ENCODE assay signal across 8 cellular contexts in the genomic region with DNA sequence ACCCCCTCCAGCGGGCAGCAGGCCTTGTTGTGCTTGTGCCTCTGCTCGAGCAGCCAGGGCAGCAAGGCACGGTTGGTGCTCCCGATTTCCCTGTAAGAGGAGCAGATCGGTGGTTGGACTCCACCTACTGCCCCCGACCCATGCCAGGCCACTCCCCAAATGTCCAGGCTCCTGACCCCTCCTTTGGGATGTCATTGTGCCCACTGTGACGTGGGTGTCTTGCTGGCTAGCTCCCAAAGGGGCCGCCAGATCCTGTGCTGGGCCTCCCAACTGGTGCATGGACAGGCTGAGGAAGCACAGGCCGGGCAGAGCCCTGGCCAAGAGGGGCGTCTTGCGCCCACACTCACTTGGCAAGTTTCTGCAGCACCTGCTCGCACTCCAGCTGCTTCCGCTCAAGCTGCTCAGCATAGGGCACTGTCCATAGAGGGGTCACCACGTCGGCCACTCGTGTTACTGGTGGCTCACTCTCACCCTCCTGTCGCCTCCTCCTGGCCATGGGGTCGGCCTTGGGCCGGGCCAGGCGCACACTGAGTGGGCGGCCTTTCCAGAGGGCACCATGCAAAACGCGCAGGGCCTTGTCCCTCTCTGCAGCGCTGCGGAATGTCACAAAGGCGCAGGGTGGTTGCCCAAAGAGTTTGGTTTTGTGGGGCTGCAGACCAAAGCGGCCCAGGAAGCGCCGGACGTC. TPM values are rescaled to one million over a fixed set of nuclear protein-coding genes. Genes with fewer than 3 reads are reported as not detected.
DNase-seq lines count a peak whose midpoint lies in the region; ATAC-seq, FAIRE-seq and TF ChIP-seq lines count a peak whose summit lies in the region.

A gene (plus strand): TSS at position 414 of the 685 bp plus-strand sequence. CDS start 81 bp downstream, at position 495.

- FAIRE-seq in RCC 7860 (lab: Jason Lieb, UNC), result no peak

- no peak for DNase-seq in WERI-Rb-1
- DNase-seq in glutamatergic neuron, result peak; percentile 14
- DNase-seq in progenitor cell of endocrine pancreas (ENCODE audit: low spot score, unreplicated experiment), result no peak
- DNase-seq in RCC 7860 (ENCODE audit: low spot score), result no peak
- DNase-seq in NCI-H2107 (lab: John Stamatoyannopoulos, UW), result no peak
- no peak for DNase-seq in COR-L47 (lab: John Stamatoyannopoulos, UW)

- ATAC-seq in HG03097 (IDR thresholded peaks at IDR 0.05; ENCODE audit: low FRiP score, unreplicated experiment), result no peak

- H3K9me3 ChIP-seq in WERI-Rb-1 (ENCODE audit: severe bottlenecking), result no peaks in the 10 kb centered on the region

- H3K9me3 Mint-ChIP-seq in glutamatergic neuron (ENCODE audit: unreplicated experiment) (peaks cover 5% of the 10 kb centered on the region), progenitor cell of endocrine pancreas (ENCODE audit: low read depth) (no peaks in the 10 kb centered on the region)

- peaks cover 89% of the 10 kb centered on the region for H3K36me3 ChIP-seq in WERI-Rb-1

- no peaks in the 10 kb centered on the region for H3K27me3 ChIP-seq in WERI-Rb-1 (ENCODE audit: insufficient read depth, low read depth, severe bottlenecking)

- H3K36me3 Mint-ChIP-seq in glutamatergic neuron (ENCODE audit: unreplicated experiment) (no peaks in the 10 kb centered on the region), progenitor cell of endocrine pancreas (ENCODE audit: insufficient read depth) (peaks cover 4% of the 10 kb centered on the region)

- peak within 1 kb of the TSS; percentile 98 for H3K27ac ChIP-seq in WERI-Rb-1

- TF ChIP-seq CTCF in GM12875 (IDR thresholded peaks at IDR 0.05; ENCODE audit: borderline replicate concordance, insufficient read depth, low read depth, low read length), result no peak
- no peak for TF ChIP-seq CTCF in WERI-Rb-1 (IDR thresholded peaks at IDR 0.05; ENCODE audit: low read depth, low read length)
- TF ChIP-seq CTCF in glutamatergic neuron (IDR thresholded peaks at IDR 0.05; ENCODE audit: partially characterized antibody, unreplicated experiment), result no peak
- no peak for TF ChIP-seq CTCF in progenitor cell of endocrine pancreas (IDR thresholded peaks at IDR 0.05; ENCODE audit: unreplicated experiment)

- peaks cover 17% of the 10 kb centered on the region for H3K27me3 Mint-ChIP-seq in glutamatergic neuron (ENCODE audit: unreplicated experiment)
- H3K27me3 Mint-ChIP-seq in progenitor cell of endocrine pancreas, result no peaks in the 10 kb centered on the region

- H3K27ac Mint-ChIP-seq in glutamatergic neuron (ENCODE audit: unreplicated experiment), result peak within 1 kb of the TSS; percentile 89
- peak within 1 kb of the TSS; percentile 87 for H3K27ac Mint-ChIP-seq in progenitor cell of endocrine pancreas

- peaks cover 4% of the 10 kb centered on the region for H3K4me1 Mint-ChIP-seq in glutamatergic neuron (ENCODE audit: low read depth, unreplicated experiment)
- peaks cover 12% of the 10 kb centered on the region for H3K4me1 Mint-ChIP-seq in progenitor cell of endocrine pancreas (ENCODE audit: low read depth)

- H3K4me3 ChIP-seq in GM12875 (ENCODE audit: low read depth, low read length) (peak within 1 kb of the TSS; percentile 98), WERI-Rb-1 (ENCODE audit: low read depth, low read length) (peak within 1 kb of the TSS; percentile 94)

- H3K4me3 Mint-ChIP-seq in glutamatergic neuron (ENCODE audit: unreplicated experiment) (peak within 1 kb of the TSS; percentile 86), progenitor cell of endocrine pancreas (ENCODE audit: low read depth) (peak within 1 kb of the TSS; percentile 85)

RNA-seq across cellular contexts. Expression of the gene that starts here (rescaled TPM):
- total RNA-seq in glutamatergic neuron (ENCODE audit: unreplicated experiment) (144 TPM), progenitor cell of endocrine pancreas (217 and 219 TPM in 2 replicates)
